In the genomic region with DNA sequence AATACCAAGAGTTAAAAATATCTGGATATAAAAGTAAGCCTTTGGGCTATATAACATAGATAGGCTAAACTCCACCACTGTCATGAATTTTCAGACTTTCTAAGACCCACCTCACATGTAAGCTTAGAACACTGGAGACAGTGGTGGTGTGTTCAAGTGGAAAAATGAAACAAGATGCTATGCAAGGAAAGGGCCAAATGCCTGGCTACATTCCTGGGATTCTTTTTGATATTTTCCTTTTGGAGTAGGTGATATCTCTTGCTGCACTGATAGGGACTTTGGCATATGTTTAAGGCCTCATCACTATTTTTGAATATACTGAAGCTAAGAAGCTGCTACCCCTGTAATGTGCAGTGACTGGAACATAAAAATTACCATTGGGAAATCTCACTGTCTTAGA, we compare ENCODE assay signal across 18 cellular contexts.
DNase-seq lines count a peak whose midpoint lies in the region; ATAC-seq and TF ChIP-seq lines count a peak whose summit lies in the region.
"Had no signal": no experiment of that assay in that cellular context is flagged by ENCODE, and none has a peak within 500 bp of the region (broad histone marks: within the 10 kb centered on the region; RNA-seq: fewer than 3 reads in every experiment).

No MANE protein-coding gene starts in this region.

- no peaks in the 10 kb centered on the region for H3F3A ChIP-seq in neural progenitor cell (ENCODE audit: low read depth)

- H3K4me2 ChIP-seq in neural progenitor cell = no peak overlapping the region

- H3K36me3 ChIP-seq in H7 (replicated peaks; ENCODE audit: control insufficient read depth, insufficient read depth, low read length) (no peaks in the 10 kb centered on the region), neural progenitor cell (no peaks in the 10 kb centered on the region)

- H4K20me1 ChIP-seq in neural progenitor cell (ENCODE audit: low read depth) = no peaks in the 10 kb centered on the region

- no peak overlapping the region for H3K4me3 ChIP-seq in fibroblast of the aortic adventitia (ENCODE audit: low read depth, low read length)
- no peak overlapping the region for H3K4me3 ChIP-seq in H7 (ENCODE audit: insufficient read depth, low read depth, low read length)
- H3K4me3 ChIP-seq in neural progenitor cell = no peak overlapping the region

- peaks cover 3% of the 10 kb centered on the region for H3K4me1 Mint-ChIP-seq in neural progenitor cell
- H3K4me1 Mint-ChIP-seq: T-cell had no signal

- no peak overlapping the region for H3K4me3 Mint-ChIP-seq in neural progenitor cell
- H3K4me3 Mint-ChIP-seq: T-cell had no signal

- H3K4me1 ChIP-seq in neural progenitor cell = peaks cover 3% of the 10 kb centered on the region

- no peaks in the 10 kb centered on the region for H3K9me3 ChIP-seq in neural progenitor cell (ENCODE audit: low read depth)

- no peaks in the 10 kb centered on the region for H3K27me3 Mint-ChIP-seq in neural progenitor cell (ENCODE audit: insufficient read depth, low read depth)
- H3K27me3 Mint-ChIP-seq: T-cell had no signal

- DNase-seq in A172 (ENCODE audit: low spot score) (peak; percentile 7), EH (ENCODE audit: low read depth) (peak; percentile 41), NCI-H226 (peak; percentile 81), fibroblast of the aortic adventitia (ENCODE audit: low read depth) (peak; percentile 31), H7 (no peak), neural progenitor cell (ENCODE audit: low spot score) (no peak), OCI-M1 (lab: John Stamatoyannopoulos, UW) (no peak)
- DNase-seq: 8988T, AML-193, COR-L47, DMS153, NCI-H1417, NCI-H187 treated with DMSO at 0.1 percent for 48 hours, NCI-H2171 treated with DMSO at 0.1 percent for 48 hours, NCI-H82, T-cell had no signal

- no peaks in the 10 kb centered on the region; the same call in 1 of the 2 replicates for H3K27me3 ChIP-seq in H7 (ENCODE audit: control insufficient read depth, insufficient read depth, low read length)
- H3K27me3 ChIP-seq in neural progenitor cell = no peaks in the 10 kb centered on the region

- H3K79me2 ChIP-seq in neural progenitor cell (ENCODE audit: low read depth) = no peaks in the 10 kb centered on the region

- H2AFZ ChIP-seq in neural progenitor cell (replicated peaks) = no peak overlapping the region

- no peaks in the 10 kb centered on the region for H3K36me3 Mint-ChIP-seq in neural progenitor cell
- H3K36me3 Mint-ChIP-seq: T-cell had no signal

- no peak overlapping the region for H3K27ac ChIP-seq in neural progenitor cell
- H3K27ac ChIP-seq: HL-60 had no signal

- no peak overlapping the region for H3K27ac Mint-ChIP-seq in neural progenitor cell
- H3K27ac Mint-ChIP-seq: T-cell had no signal

- ATAC-seq in HG03342 (IDR thresholded peaks at IDR 0.05; ENCODE audit: unreplicated experiment) = no peak
- ATAC-seq: T-cell had no signal

- H3K9ac ChIP-seq in neural progenitor cell = no peak overlapping the region

- H3K9me3 Mint-ChIP-seq in neural progenitor cell = no peaks in the 10 kb centered on the region

- TF ChIP-seq CTCF in fibroblast of the aortic adventitia (IDR thresholded peaks at IDR 0.05; ENCODE audit: insufficient read depth, low read length) (no peak), neural progenitor cell (IDR thresholded peaks at IDR 0.05) (no peak)

Comparison
In these comparisons a context has a peak if more than half of its experiments do, and no peak if none do; other contexts are left out.
1. DNase-seq: peak in A172 (single experiment), EH (single experiment), NCI-H226 (single experiment) and fibroblast of the aortic adventitia (single experiment); none in H7 (single experiment), neural progenitor cell (single experiment) and OCI-M1 (single experiment).